8 cellular contexts compared by ENCODE assay signal in the genomic region with DNA sequence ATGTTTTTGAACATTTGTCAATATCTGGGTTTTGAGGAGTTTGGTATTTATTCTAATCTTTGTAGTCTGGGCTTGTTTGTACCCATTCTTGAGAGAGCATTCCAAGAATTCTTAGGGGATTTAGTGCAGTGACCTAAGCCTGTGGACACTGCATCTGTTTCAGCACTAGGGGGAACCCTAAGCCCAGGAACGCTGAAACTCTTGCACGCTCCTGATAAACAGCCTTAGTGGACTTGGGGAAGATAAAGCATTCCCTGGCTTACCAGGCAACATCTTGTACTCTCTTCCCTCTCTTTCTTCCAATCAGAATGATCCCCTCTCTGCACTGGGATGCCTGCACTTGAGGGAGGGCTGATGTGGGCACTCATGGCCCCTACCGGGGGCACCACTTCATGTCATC.
DNase-seq lines count a peak whose midpoint lies in the region; ATAC-seq, FAIRE-seq and TF ChIP-seq lines count a peak whose summit lies in the region.

No MANE protein-coding gene starts in this region.

- H2BK5ac ChIP-seq in neuronal stem cell (ENCODE audit: low read length): no peak overlapping the region

- no peak overlapping the region for H4K91ac ChIP-seq in neuronal stem cell (ENCODE audit: low read depth, low read length, poor library complexity)

- H4K8ac ChIP-seq in neuronal stem cell (ENCODE audit: low read depth, low read length): no peak overlapping the region

- peak; percentile 49 for TF ChIP-seq CTCF in bronchial epithelial cell (IDR thresholded peaks at IDR 0.05; ENCODE audit: insufficient read depth, low read length, severe bottlenecking)

- H3K9me3 ChIP-seq in neuronal stem cell (replicated peaks in 1 of 2; ENCODE audit: control insufficient read depth in 2 of 2, insufficient read depth in 1 of 2, low read depth in 1 of 2, low read length in 2 of 2): no peaks in the 10 kb centered on the region

- H3K27me3 ChIP-seq in bronchial epithelial cell (ENCODE audit: control insufficient read depth, insufficient read depth, low read length): no peaks in the 10 kb centered on the region
- H3K27me3 ChIP-seq in neuronal stem cell (ENCODE audit: control insufficient read depth in 3 of 3, insufficient read depth in 3 of 3, low read depth in 1 of 3, low read length in 3 of 3): no peaks in the 10 kb centered on the region

- H3K36me3 ChIP-seq in bronchial epithelial cell (ENCODE audit: control insufficient read depth, insufficient read depth, low read length) (no peaks in the 10 kb centered on the region), neuronal stem cell (replicated peaks in 1 of 2; ENCODE audit: control insufficient read depth in 2 of 2, insufficient read depth in 2 of 2, low read length in 2 of 2) (no peaks in the 10 kb centered on the region)

- H3K4ac ChIP-seq in neuronal stem cell (ENCODE audit: low read length): no peak overlapping the region

- peak overlapping the region; percentile 9 for H3K27ac ChIP-seq in neuronal stem cell (replicated peaks; ENCODE audit: low read length)

- H3K4me1 ChIP-seq in neuronal stem cell (ENCODE audit: control insufficient read depth in 2 of 2, insufficient read depth in 1 of 2, low read depth in 1 of 2, low read length in 2 of 2): no peaks in the 10 kb centered on the region

- H3K23ac ChIP-seq in neuronal stem cell (ENCODE audit: low read depth, low read length, poor library complexity): no peak overlapping the region

- H2BK120ac ChIP-seq in neuronal stem cell (ENCODE audit: low read depth, low read length): no peak overlapping the region

- ATAC-seq in GM18868 (IDR thresholded peaks at IDR 0.05; ENCODE audit: unreplicated experiment) (peak; percentile 85), GM19467 (IDR thresholded peaks at IDR 0.05; ENCODE audit: unreplicated experiment) (no peak), GM21576 (IDR thresholded peaks at IDR 0.05; ENCODE audit: unreplicated experiment) (no peak)

- H3K4me2 ChIP-seq in neuronal stem cell (ENCODE audit: insufficient read depth, low read length, poor library complexity, severe bottlenecking): no peak overlapping the region

- no peak overlapping the region for H3K4me3 ChIP-seq in bronchial epithelial cell (ENCODE audit: low read depth, low read length)
- no peak overlapping the region for H3K4me3 ChIP-seq in neuronal stem cell (ENCODE audit: low read length in 2 of 2)

- no CpG with 5 or more reads among the region's 3 CpGs for WGBS in neuronal stem cell (ENCODE audit: extremely low coverage in 2 of 2, insufficient read length in 2 of 2, insufficient replicate concordance in 1 of 2), 2 donors

- FAIRE-seq in bronchial epithelial cell (lab: Jason Lieb, UNC): no peak

- H2BK12ac ChIP-seq in neuronal stem cell (ENCODE audit: low read length): no peak overlapping the region

- H2AK5ac ChIP-seq in neuronal stem cell (ENCODE audit: low read depth, low read length): no peak overlapping the region

- H3K14ac ChIP-seq in neuronal stem cell (ENCODE audit: low read length): no peak overlapping the region

- H3K9ac ChIP-seq in neuronal stem cell (ENCODE audit: low read depth, low read length, poor library complexity): no peak overlapping the region

- no peak overlapping the region for H2BK15ac ChIP-seq in neuronal stem cell (ENCODE audit: low read length)

- DNase-seq in A172 (ENCODE audit: low spot score): peak; percentile 6
- DNase-seq in NCI-H2227 treated with DMSO at 0.1 percent for 48 hours (lab: John Stamatoyannopoulos, UW): peak; percentile 15
- DNase-seq in bronchial epithelial cell (ENCODE audit: low read depth): peak; percentile 39
- peak; percentile 45 for DNase-seq in neuronal stem cell (ENCODE audit: low spot score)
- no peak for DNase-seq in activated CD4-positive, alpha-beta T cell treated with anti-CD3 and anti-CD28 coated beads for 4 hours

- H2AFZ ChIP-seq in neuronal stem cell (ENCODE audit: low read length): no peak overlapping the region

- no peak overlapping the region for H3K18ac ChIP-seq in neuronal stem cell (ENCODE audit: low read length)

- no peaks in the 10 kb centered on the region for H3K79me1 ChIP-seq in neuronal stem cell (ENCODE audit: low read depth, low read length)

Comparison
In these comparisons a context has a peak if more than half of its experiments do, and no peak if none do; other contexts are left out.
1. DNase-seq: peak in A172 (single experiment), NCI-H2227 treated with DMSO at 0.1 percent for 48 hours (single experiment), bronchial epithelial cell (single experiment) and neuronal stem cell (single experiment); none in activated CD4-positive, alpha-beta T cell treated with anti-CD3 and anti-CD28 coated beads for 4 hours (0 of 2).